In the genomic region with DNA sequence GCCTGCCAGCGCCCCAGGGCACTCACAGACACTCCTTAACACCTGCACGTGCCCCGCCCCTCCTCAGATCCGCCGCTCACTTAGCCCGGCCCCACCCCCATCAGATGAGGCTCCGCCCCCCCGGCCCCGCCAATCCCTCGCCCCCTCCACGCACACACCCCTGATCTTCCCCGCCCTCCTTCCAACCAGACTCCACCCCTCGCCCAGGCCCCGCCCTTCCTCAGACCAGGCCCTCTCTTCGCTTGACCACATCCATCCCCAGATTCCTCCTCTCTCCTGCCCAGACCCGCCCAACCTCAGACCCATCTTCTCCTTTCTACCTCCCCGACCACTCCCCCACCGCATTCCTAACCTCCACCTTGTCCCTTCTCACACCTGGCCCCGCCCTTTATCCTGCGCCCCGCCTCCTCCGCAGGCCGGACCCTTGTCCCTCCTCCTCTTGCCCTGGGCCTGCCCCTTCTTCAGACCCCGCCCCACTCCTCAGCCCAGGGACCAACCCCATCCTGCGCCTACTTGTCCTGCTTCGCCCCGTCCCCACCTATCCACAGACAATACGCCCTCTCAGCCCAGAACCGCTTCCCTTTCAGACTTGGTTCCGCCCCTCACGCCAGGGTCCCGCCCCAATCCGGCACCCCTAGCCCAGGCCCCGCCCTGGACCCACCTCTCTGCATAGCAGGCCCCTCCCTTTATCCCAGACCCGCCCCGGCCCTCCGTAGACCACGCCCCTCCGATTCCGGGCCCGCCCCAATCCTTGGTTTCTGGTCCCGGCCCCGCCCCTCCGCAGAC, we compare ENCODE assay signal across 1 cellular context.
A peak's percentile ranks its signal among the peaks of the same experiment; 100 is the strongest.
TF ChIP-seq lines count a peak whose summit lies in the region.

No MANE protein-coding gene starts in this region.

TF ChIP-seq in GM12878, 131 proteins besides CTCF, POLR2A, EP300 and RAD21 (continues in another document):
- TF ChIP-seq, protein P1, sequence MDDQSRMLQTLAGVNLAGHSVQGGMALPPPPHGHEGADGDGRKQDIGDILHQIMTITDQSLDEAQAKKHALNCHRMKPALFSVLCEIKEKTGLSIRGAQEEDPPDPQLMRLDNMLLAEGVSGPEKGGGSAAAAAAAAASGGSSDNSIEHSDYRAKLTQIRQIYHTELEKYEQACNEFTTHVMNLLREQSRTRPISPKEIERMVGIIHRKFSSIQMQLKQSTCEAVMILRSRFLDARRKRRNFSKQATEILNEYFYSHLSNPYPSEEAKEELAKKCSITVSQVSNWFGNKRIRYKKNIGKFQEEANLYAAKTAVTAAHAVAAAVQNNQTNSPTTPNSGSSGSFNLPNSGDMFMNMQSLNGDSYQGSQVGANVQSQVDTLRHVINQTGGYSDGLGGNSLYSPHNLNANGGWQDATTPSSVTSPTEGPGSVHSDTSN (IDR thresholded peaks at IDR 0.05; ENCODE audit: insufficient replicate concordance, low read depth, low read length), result no peak
- TF ChIP-seq, protein P2, sequence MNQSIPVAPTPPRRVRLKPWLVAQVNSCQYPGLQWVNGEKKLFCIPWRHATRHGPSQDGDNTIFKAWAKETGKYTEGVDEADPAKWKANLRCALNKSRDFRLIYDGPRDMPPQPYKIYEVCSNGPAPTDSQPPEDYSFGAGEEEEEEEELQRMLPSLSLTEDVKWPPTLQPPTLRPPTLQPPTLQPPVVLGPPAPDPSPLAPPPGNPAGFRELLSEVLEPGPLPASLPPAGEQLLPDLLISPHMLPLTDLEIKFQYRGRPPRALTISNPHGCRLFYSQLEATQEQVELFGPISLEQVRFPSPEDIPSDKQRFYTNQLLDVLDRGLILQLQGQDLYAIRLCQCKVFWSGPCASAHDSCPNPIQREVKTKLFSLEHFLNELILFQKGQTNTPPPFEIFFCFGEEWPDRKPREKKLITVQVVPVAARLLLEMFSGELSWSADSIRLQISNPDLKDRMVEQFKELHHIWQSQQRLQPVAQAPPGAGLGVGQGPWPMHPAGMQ (IDR thresholded peaks at IDR 0.05; ENCODE audit: borderline replicate concordance), result no peak
- TF ChIP-seq, protein P3, sequence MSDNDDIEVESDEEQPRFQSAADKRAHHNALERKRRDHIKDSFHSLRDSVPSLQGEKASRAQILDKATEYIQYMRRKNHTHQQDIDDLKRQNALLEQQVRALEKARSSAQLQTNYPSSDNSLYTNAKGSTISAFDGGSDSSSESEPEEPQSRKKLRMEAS (IDR thresholded peaks at IDR 0.05; ENCODE audit: low read depth, low read length), result no peak
- TF ChIP-seq NFYA (IDR thresholded peaks at IDR 0.05; ENCODE audit: borderline replicate concordance, low read depth, low read length) (no peak), RCOR1 (conservative IDR thresholded peaks at IDR 0.05; ENCODE audit: low read depth, low read length) (no peak), YY1 (IDR thresholded peaks at IDR 0.05; ENCODE audit: low read depth, low read length) (no peak), SREBF2 (IDR thresholded peaks at IDR 0.05; ENCODE audit: low read length) (no peak), NRF1 (conservative IDR thresholded peaks at IDR 0.05; ENCODE audit: low read depth, low read length) (no peak), TAF1 (IDR thresholded peaks at IDR 0.05; ENCODE audit: borderline replicate concordance, low read depth, low read length) (no peak), FOXK2 (IDR thresholded peaks at IDR 0.05) (no peak), NR2C2 (IDR thresholded peaks at IDR 0.05; ENCODE audit: borderline replicate concordance, control insufficient read depth, insufficient read length, low read depth) (no peak), RBBP5 (conservative IDR thresholded peaks at IDR 0.05) (no peak), KAT2A (conservative IDR thresholded peaks at IDR 0.05; ENCODE audit: control insufficient read depth, low read depth, low read length) (no peak), RAD51 (IDR thresholded peaks at IDR 0.05) (no peak), CREB1 (IDR thresholded peaks at IDR 0.05; ENCODE audit: low read depth) (no peak), SP1 (IDR thresholded peaks at IDR 0.05; ENCODE audit: low read depth, low read length) (peak; percentile 9), BCL11A (IDR thresholded peaks at IDR 0.05; ENCODE audit: low read depth, low read length) (no peak), STAT1 (conservative IDR thresholded peaks at IDR 0.05) (no peak), BHLHE40 (IDR thresholded peaks at IDR 0.05; ENCODE audit: borderline replicate concordance in 1 of 2, low read depth in 2 of 2, low read length in 1 of 2) (peak; percentile 72; a peak in 3 of 4 replicates), MXI1 (IDR thresholded peaks at IDR 0.05; ENCODE audit: low read depth, low read length) (no peak), MTA2 (IDR thresholded peaks at IDR 0.05; ENCODE audit: low read depth) (no peak), DPF2 (IDR thresholded peaks at IDR 0.05) (no peak), EGR1 (IDR thresholded peaks at IDR 0.05; ENCODE audit: borderline replicate concordance in 1 of 2, low read depth in 2 of 2, low read length in 2 of 2) (no peak), SMAD5 (IDR thresholded peaks at IDR 0.05; ENCODE audit: low read depth) (no peak), BMI1 (IDR thresholded peaks at IDR 0.05; ENCODE audit: borderline replicate concordance) (no peak), NFIC (IDR thresholded peaks at IDR 0.05; ENCODE audit: low read depth, low read length) (no peak), RUNX3 (IDR thresholded peaks at IDR 0.05; ENCODE audit: low read length) (no peak), PML (IDR thresholded peaks at IDR 0.05; ENCODE audit: low read length) (no peak), ZNF384 (IDR thresholded peaks at IDR 0.05; ENCODE audit: borderline replicate concordance, low read depth, low read length) (no peak), KLF5 (IDR thresholded peaks at IDR 0.05; ENCODE audit: partially characterized antibody) (no peak), SRF (IDR thresholded peaks at IDR 0.05; ENCODE audit: low read depth in 2 of 2, low read length in 2 of 2) (no peak), SUPT20H (IDR thresholded peaks at IDR 0.05; ENCODE audit: borderline replicate concordance, control insufficient read depth, low read depth, low read length) (no peak)
- TF ChIP-seq, protein P4, sequence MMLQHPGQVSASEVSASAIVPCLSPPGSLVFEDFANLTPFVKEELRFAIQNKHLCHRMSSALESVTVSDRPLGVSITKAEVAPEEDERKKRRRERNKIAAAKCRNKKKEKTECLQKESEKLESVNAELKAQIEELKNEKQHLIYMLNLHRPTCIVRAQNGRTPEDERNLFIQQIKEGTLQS (IDR thresholded peaks at IDR 0.05; ENCODE audit: borderline replicate concordance, extremely low read depth, low read depth, low read length), result no peak
- TF ChIP-seq, protein P5, sequence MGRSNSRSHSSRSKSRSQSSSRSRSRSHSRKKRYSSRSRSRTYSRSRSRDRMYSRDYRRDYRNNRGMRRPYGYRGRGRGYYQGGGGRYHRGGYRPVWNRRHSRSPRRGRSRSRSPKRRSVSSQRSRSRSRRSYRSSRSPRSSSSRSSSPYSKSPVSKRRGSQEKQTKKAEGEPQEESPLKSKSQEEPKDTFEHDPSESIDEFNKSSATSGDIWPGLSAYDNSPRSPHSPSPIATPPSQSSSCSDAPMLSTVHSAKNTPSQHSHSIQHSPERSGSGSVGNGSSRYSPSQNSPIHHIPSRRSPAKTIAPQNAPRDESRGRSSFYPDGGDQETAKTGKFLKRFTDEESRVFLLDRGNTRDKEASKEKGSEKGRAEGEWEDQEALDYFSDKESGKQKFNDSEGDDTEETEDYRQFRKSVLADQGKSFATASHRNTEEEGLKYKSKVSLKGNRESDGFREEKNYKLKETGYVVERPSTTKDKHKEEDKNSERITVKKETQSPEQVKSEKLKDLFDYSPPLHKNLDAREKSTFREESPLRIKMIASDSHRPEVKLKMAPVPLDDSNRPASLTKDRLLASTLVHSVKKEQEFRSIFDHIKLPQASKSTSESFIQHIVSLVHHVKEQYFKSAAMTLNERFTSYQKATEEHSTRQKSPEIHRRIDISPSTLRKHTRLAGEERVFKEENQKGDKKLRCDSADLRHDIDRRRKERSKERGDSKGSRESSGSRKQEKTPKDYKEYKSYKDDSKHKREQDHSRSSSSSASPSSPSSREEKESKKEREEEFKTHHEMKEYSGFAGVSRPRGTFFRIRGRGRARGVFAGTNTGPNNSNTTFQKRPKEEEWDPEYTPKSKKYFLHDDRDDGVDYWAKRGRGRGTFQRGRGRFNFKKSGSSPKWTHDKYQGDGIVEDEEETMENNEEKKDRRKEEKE (IDR thresholded peaks at IDR 0.05), result no peak
- TF ChIP-seq, protein P6, sequence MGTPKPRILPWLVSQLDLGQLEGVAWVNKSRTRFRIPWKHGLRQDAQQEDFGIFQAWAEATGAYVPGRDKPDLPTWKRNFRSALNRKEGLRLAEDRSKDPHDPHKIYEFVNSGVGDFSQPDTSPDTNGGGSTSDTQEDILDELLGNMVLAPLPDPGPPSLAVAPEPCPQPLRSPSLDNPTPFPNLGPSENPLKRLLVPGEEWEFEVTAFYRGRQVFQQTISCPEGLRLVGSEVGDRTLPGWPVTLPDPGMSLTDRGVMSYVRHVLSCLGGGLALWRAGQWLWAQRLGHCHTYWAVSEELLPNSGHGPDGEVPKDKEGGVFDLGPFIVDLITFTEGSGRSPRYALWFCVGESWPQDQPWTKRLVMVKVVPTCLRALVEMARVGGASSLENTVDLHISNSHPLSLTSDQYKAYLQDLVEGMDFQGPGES (IDR thresholded peaks at IDR 0.05), result no peak
- TF ChIP-seq, protein P7, sequence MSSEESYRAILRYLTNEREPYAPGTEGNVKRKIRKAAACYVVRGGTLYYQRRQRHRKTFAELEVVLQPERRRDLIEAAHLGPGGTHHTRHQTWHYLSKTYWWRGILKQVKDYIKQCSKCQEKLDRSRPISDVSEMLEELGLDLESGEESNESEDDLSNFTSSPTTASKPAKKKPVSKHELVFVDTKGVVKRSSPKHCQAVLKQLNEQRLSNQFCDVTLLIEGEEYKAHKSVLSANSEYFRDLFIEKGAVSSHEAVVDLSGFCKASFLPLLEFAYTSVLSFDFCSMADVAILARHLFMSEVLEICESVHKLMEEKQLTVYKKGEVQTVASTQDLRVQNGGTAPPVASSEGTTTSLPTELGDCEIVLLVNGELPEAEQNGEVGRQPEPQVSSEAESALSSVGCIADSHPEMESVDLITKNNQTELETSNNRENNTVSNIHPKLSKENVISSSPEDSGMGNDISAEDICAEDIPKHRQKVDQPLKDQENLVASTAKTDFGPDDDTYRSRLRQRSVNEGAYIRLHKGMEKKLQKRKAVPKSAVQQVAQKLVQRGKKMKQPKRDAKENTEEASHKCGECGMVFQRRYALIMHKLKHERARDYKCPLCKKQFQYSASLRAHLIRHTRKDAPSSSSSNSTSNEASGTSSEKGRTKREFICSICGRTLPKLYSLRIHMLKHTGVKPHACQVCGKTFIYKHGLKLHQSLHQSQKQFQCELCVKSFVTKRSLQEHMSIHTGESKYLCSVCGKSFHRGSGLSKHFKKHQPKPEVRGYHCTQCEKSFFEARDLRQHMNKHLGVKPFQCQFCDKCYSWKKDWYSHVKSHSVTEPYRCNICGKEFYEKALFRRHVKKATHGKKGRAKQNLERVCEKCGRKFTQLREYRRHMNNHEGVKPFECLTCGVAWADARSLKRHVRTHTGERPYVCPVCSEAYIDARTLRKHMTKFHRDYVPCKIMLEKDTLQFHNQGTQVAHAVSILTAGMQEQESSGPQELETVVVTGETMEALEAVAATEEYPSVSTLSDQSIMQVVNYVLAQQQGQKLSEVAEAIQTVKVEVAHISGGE (CRISPR knock-in tag; IDR thresholded peaks at IDR 0.05), result no peak
- TF ChIP-seq, protein P8, sequence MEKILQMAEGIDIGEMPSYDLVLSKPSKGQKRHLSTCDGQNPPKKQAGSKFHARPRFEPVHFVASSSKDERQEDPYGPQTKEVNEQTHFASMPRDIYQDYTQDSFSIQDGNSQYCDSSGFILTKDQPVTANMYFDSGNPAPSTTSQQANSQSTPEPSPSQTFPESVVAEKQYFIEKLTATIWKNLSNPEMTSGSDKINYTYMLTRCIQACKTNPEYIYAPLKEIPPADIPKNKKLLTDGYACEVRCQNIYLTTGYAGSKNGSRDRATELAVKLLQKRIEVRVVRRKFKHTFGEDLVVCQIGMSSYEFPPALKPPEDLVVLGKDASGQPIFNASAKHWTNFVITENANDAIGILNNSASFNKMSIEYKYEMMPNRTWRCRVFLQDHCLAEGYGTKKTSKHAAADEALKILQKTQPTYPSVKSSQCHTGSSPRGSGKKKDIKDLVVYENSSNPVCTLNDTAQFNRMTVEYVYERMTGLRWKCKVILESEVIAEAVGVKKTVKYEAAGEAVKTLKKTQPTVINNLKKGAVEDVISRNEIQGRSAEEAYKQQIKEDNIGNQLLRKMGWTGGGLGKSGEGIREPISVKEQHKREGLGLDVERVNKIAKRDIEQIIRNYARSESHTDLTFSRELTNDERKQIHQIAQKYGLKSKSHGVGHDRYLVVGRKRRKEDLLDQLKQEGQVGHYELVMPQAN (conservative IDR thresholded peaks at IDR 0.05), result no peak
- TF ChIP-seq, protein P9, sequence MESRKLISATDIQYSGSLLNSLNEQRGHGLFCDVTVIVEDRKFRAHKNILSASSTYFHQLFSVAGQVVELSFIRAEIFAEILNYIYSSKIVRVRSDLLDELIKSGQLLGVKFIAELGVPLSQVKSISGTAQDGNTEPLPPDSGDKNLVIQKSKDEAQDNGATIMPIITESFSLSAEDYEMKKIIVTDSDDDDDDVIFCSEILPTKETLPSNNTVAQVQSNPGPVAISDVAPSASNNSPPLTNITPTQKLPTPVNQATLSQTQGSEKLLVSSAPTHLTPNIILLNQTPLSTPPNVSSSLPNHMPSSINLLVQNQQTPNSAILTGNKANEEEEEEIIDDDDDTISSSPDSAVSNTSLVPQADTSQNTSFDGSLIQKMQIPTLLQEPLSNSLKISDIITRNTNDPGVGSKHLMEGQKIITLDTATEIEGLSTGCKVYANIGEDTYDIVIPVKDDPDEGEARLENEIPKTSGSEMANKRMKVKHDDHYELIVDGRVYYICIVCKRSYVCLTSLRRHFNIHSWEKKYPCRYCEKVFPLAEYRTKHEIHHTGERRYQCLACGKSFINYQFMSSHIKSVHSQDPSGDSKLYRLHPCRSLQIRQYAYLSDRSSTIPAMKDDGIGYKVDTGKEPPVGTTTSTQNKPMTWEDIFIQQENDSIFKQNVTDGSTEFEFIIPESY (IDR thresholded peaks at IDR 0.05), result no peak
- TF ChIP-seq, protein P10, sequence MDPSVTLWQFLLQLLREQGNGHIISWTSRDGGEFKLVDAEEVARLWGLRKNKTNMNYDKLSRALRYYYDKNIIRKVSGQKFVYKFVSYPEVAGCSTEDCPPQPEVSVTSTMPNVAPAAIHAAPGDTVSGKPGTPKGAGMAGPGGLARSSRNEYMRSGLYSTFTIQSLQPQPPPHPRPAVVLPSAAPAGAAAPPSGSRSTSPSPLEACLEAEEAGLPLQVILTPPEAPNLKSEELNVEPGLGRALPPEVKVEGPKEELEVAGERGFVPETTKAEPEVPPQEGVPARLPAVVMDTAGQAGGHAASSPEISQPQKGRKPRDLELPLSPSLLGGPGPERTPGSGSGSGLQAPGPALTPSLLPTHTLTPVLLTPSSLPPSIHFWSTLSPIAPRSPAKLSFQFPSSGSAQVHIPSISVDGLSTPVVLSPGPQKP (IDR thresholded peaks at IDR 0.05; ENCODE audit: low read depth, low read length), result no peak
